21 cellular contexts compared by ENCODE assay signal in genomic region chr5:146137967-146138403, GRCh38. TPM values are rescaled to one million over a fixed set of nuclear protein-coding genes. Genes with fewer than 3 reads are reported as not detected.
DNase-seq lines count a peak whose midpoint lies in the region; ATAC-seq and TF ChIP-seq lines count a peak whose summit lies in the region.
"Had no signal": no experiment of that assay in that cellular context is flagged by ENCODE, and none has a peak within 500 bp of the region (broad histone marks: within the 10 kb centered on the region; RNA-seq: fewer than 3 reads in every experiment).

No MANE protein-coding gene starts in this region.

- no peak overlapping the region for H3K4me3 ChIP-seq in KMS-11 (IDR thresholded peaks at IDR 0.05; ENCODE audit: insufficient read depth, low read depth, low read length)
- no peak overlapping the region for H3K4me3 ChIP-seq in brain microvascular endothelial cell (ENCODE audit: low read depth, low read length)
- H3K4me3 ChIP-seq in stomach: no peak overlapping the region
- no peak overlapping the region for H3K4me3 ChIP-seq in MM.1S (ENCODE audit: low read length)
- H3K4me3 ChIP-seq: body of pancreas, GM12878, right atrium auricular region, vagina had no signal

- no peak for TF ChIP-seq POLR2A in stomach (IDR thresholded peaks at IDR 0.05)

- no peaks in the 10 kb centered on the region for H4K20me1 ChIP-seq in KMS-11 (ENCODE audit: insufficient read depth)
- H4K20me1 ChIP-seq in MM.1S (ENCODE audit: insufficient read depth, low read length): no peaks in the 10 kb centered on the region

- no peaks in the 10 kb centered on the region for H3K9me2 ChIP-seq in MM.1S (replicated peaks; ENCODE audit: insufficient read depth, low read length)

- in situ Hi-C loops in brain microvascular endothelial cell (cut with HindIII; ENCODE audit: low pct_ligation_motif_present, low sequenced_read_pairs): no loop called here

- no peaks in the 10 kb centered on the region for H3K9me3 ChIP-seq in stomach
- H3K9me3 ChIP-seq in MM.1S (replicated peaks; ENCODE audit: insufficient read depth, low read length): no peaks in the 10 kb centered on the region
- H3K9me3 ChIP-seq: body of pancreas, right atrium auricular region, vagina had no signal

- H2AFZ ChIP-seq in KMS-11 (ENCODE audit: low read depth) (no peak overlapping the region), MM.1S (ENCODE audit: low read length) (no peak overlapping the region)

- H3K4me2 ChIP-seq in KMS-11 (peak overlapping the region; percentile 25; the same call in 1 of the 2 replicates), MM.1S (ENCODE audit: low read depth, low read length) (no peak overlapping the region)

- peak; percentile 32 for DNase-seq in brain microvascular endothelial cell
- DNase-seq in foreskin keratinocyte: peak; percentile 1 to 9
- peak; percentile 71 for DNase-seq in stomach
- no peak for DNase-seq in MM.1S
- no peak for DNase-seq in SIG-M5 (lab: John Stamatoyannopoulos, UW)
- DNase-seq: body of pancreas; hypothalamus; KBM-7; naive thymus-derived CD4-positive, alpha-beta T cell; NCI-H1930; NCI-H82; SHP77; stimulated activated CD4-positive, alpha-beta T cell treated with anti-CD3 and anti-CD28 coated beads, Interleukin-4, amount 100 ng/mL, for 4 hours had no signal

- no peak for TF ChIP-seq CTCF in KMS-11 (conservative IDR thresholded peaks at IDR 0.05; ENCODE audit: low read depth, low read length)
- no peak for TF ChIP-seq CTCF in brain microvascular endothelial cell (IDR thresholded peaks at IDR 0.05; ENCODE audit: low read depth, low read length, missing control alignments)
- no peak for TF ChIP-seq CTCF in foreskin keratinocyte (conservative IDR thresholded peaks at IDR 0.05)
- TF ChIP-seq CTCF in stomach (IDR thresholded peaks at IDR 0.05): no peak
- no peak for TF ChIP-seq CTCF in MM.1S (IDR thresholded peaks at IDR 0.05; ENCODE audit: low read length)

- no peak for TF ChIP-seq EP300 in stomach (IDR thresholded peaks at IDR 0.05)

- H3K9ac ChIP-seq in KMS-11 (no peak overlapping the region), MM.1S (ENCODE audit: low read length) (no peak overlapping the region)

- 34 to 58% (median 36%) methylated on average over 8 of the region's 8 CpGs for WGBS in stomach, 5 donors

- H3K4me1 ChIP-seq in KMS-11 (ENCODE audit: low read depth, poor library complexity, severe bottlenecking): peaks cover 18% of the 10 kb centered on the region
- no peaks in the 10 kb centered on the region for H3K4me1 ChIP-seq in foreskin keratinocyte
- peaks cover 0 to 13% (median 7%) of the 10 kb centered on the region in 4 donors for H3K4me1 ChIP-seq in stomach
- no peaks in the 10 kb centered on the region for H3K4me1 ChIP-seq in MM.1S (ENCODE audit: low read length)
- H3K4me1 ChIP-seq: body of pancreas, right atrium auricular region, vagina had no signal

- intact Hi-C loops in stomach (cut with DNase I; ENCODE audit: low total_unique reads): no loop called here

- 0 out of 2 replicates have a peak, but pooled peaks cover 3% of the 10 kb centered on the region for H3K36me3 ChIP-seq in KMS-11 (ENCODE audit: insufficient read depth)
- peaks cover 70% of the 10 kb centered on the region for H3K36me3 ChIP-seq in brain microvascular endothelial cell (replicated peaks)
- H3K36me3 ChIP-seq in stomach: peaks cover 30 to 92% (median 81%) of the 10 kb centered on the region in 4 donors
- H3K36me3 ChIP-seq in MM.1S (replicated peaks; ENCODE audit: insufficient read depth, low read length): peaks cover 8% of the 10 kb centered on the region; the same call in 1 of the 2 replicates

- no peak for ATAC-seq in foreskin keratinocyte
- ATAC-seq in HG03469 (IDR thresholded peaks at IDR 0.05; ENCODE audit: unreplicated experiment): no peak
- ATAC-seq: activated T-helper 17 cell treated with anti-CD3 and anti-CD28 coated beads, Interleukin-2, amount 50 U/mL, for 72 hours; body of pancreas; GM12878; naive thymus-derived CD4-positive, alpha-beta T cell; stimulated activated effector memory CD8-positive, alpha-beta T cell treated with anti-CD3 and anti-CD28 coated beads, Interleukin-12 subunit alpha, Interleukin-12 subunit beta, amount 100 ng/mL, for 72 hours had no signal

- no peaks in the 10 kb centered on the region for H3K79me2 ChIP-seq in KMS-11 (ENCODE audit: insufficient read depth, low read depth)
- no peaks in the 10 kb centered on the region for H3K79me2 ChIP-seq in MM.1S (ENCODE audit: low read length)

- no peaks in the 10 kb centered on the region for H3F3A ChIP-seq in MM.1S (ENCODE audit: insufficient read depth, low read length)

- peak overlapping the region; percentile 27; the same call in 1 of the 2 replicates for H3K27ac ChIP-seq in KMS-11
- no peak overlapping the region for H3K27ac ChIP-seq in brain microvascular endothelial cell
- H3K27ac ChIP-seq in foreskin keratinocyte: no peak overlapping the region
- H3K27ac ChIP-seq in stomach: peak overlapping the region in 4 of 5 donors; percentile 46 to 63 (median 54)
- no peak overlapping the region for H3K27ac ChIP-seq in MM.1S (ENCODE audit: low read length)
- H3K27ac ChIP-seq: body of pancreas, C4-2B, right atrium auricular region, vagina had no signal

- no peaks in the 10 kb centered on the region for H3K27me3 ChIP-seq in KMS-11 (ENCODE audit: insufficient read depth, low read depth)
- no peaks in the 10 kb centered on the region for H3K27me3 ChIP-seq in brain microvascular endothelial cell (replicated peaks)
- H3K27me3 ChIP-seq in foreskin keratinocyte: no peaks in the 10 kb centered on the region
- H3K27me3 ChIP-seq in stomach: no peaks in the 10 kb centered on the region
- H3K27me3 ChIP-seq in MM.1S (replicated peaks; ENCODE audit: insufficient read depth, low read length): no peaks in the 10 kb centered on the region
- H3K27me3 ChIP-seq: body of pancreas, right atrium auricular region, vagina had no signal

RNA-seq across cellular contexts. Expression of gene PLAC8L1, which starts 32.6 kb away (rescaled TPM):
- total RNA-seq in foreskin keratinocyte: not detected in 2 replicates
- 0.22 and 0.27 TPM in 2 replicates for polyA plus RNA-seq in foreskin keratinocyte
- total RNA-seq in stomach: not detected
- under 1 TPM in 1 of 3 donors, not detected in 2; 0.68 TPM for polyA plus RNA-seq in stomach
- total RNA-seq: body of pancreas, right atrium auricular region, vagina had no signal
- polyA plus RNA-seq: naive thymus-derived CD4-positive, alpha-beta T cell had no signal

RNA-seq across cellular contexts. Expression of gene LARS1, which starts 44.5 kb away (rescaled TPM):
- total RNA-seq in foreskin keratinocyte (103 and 111 TPM in 2 replicates), stomach (100 to 1,000 TPM in 1 of 5 donors, 10 to 100 TPM in 4; 58.2 to 118 (median 75.0) TPM)
- polyA plus RNA-seq in foreskin keratinocyte (48.8 and 50.4 TPM in 2 replicates), stomach (10 to 100 TPM; 18.9 to 33.2 (median 20.9) TPM)

Comparison
In these comparisons a context has a peak if more than half of its experiments do, and no peak if none do; other contexts are left out.
1. H3K27ac ChIP-seq: peak in KMS-11 (single experiment) and stomach (4 of 5); none in brain microvascular endothelial cell (single experiment), foreskin keratinocyte (single experiment) and MM.1S (single experiment).
2. DNase-seq: peak in brain microvascular endothelial cell (single experiment), foreskin keratinocyte (2 of 2) and stomach (single experiment); none in MM.1S (single experiment) and SIG-M5 (single experiment).